28 cellular contexts compared by ENCODE assay signal in the genomic region with DNA sequence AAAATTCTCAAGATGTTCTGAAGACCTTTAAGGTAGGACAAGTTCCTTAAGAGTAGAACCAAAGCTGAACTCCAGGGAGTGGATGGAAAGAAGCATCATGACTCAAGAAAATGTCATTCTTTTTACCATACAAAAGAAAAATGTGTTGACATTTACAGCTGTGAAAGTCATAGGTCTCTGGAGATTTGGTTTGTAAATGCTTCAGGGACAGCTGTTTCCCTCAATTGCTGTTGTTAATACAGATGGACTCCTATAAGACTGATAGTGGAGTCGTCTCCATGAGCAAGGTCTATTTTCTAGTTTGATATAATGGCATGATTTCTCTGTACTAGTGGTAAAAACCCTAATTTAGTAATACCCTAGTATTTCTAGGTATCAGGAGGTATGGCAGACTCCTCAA.
"Had no signal": no experiment of that assay in that cellular context is flagged by ENCODE, and none has a peak within 500 bp of the region (broad histone marks: within the 10 kb centered on the region; RNA-seq: fewer than 3 reads in every experiment).

No MANE protein-coding gene starts in this region.

- H3K9me3 ChIP-seq: gastroesophageal sphincter, heart left ventricle, mucosa of descending colon, right lobe of liver, thoracic aorta, transverse colon, vagina had no signal

- H3K36me3 ChIP-seq: neural progenitor cell, transverse colon had no signal

- H3K27ac Mint-ChIP-seq: mesothelial cell of epicardium; naive thymus-derived CD4-positive, alpha-beta T cell; nephron; neural progenitor cell; progenitor cell of endocrine pancreas had no signal

- H3K9ac ChIP-seq: neural progenitor cell, parathyroid adenoma had no signal

- H3K36me3 Mint-ChIP-seq: naive thymus-derived CD4-positive, alpha-beta T cell had no signal

- ATAC-seq: esophagus mucosa; foreskin keratinocyte; gastroesophageal sphincter; heart left ventricle; left lobe of liver; mucosa of descending colon; naive thymus-derived CD4-positive, alpha-beta T cell; right lobe of liver; stimulated activated naive CD8-positive, alpha-beta T cell treated with anti-CD3 and anti-CD28 coated beads, Interleukin-15, Interleukin-2, amounts not matched to agents 100 U/mL and 50 U/mL, for 24 hours had no signal

- DNase-seq: cortex of kidney; effector CD4-positive, alpha-beta T cell; foreskin keratinocyte; heart left ventricle; kidney; mesenchymal stem cell; mucosa of descending colon; naive thymus-derived CD4-positive, alpha-beta T cell; right lobe of liver; stimulated activated CD4-positive, alpha-beta T cell treated with anti-CD3 and anti-CD28 coated beads, Interleukin-12 subunit alpha, Interleukin-12 subunit beta, amount 100 ng/mL, for 4 hours; stimulated activated CD4-positive, alpha-beta T cell treated with anti-CD3 and anti-CD28 coated beads, Interleukin-1b, Interleukin-23, amount 100 ng/mL, for 48 hours; stimulated activated CD4-positive, alpha-beta T cell treated with anti-CD3 and anti-CD28 coated beads, Interleukin-4, amount 100 ng/mL, for 1 hour; stimulated activated CD8-positive, alpha-beta memory T cell treated with anti-CD3 and anti-CD28 coated beads, Interleukin-4, amount 100 ng/mL, for 48 hours; stimulated activated naive CD8-positive, alpha-beta T cell treated with anti-CD3 and anti-CD28 coated beads, Interleukin-15, Interleukin-2, amounts not matched to agents 100 U/mL and 50 U/mL, for 24 hours; transverse colon had no signal

- H3K4me1 ChIP-seq: foreskin keratinocyte, parathyroid adenoma, vagina had no signal

- H2AFZ ChIP-seq: hepatocyte, neural progenitor cell, parathyroid adenoma had no signal

- H3K4me3 Mint-ChIP-seq: mesothelial cell of epicardium; naive thymus-derived CD4-positive, alpha-beta T cell; nephron; neural progenitor cell had no signal

- H3K4me2 ChIP-seq: hepatocyte, neural progenitor cell, smooth muscle cell had no signal

- H3K27me3 ChIP-seq: gastroesophageal sphincter, right lobe of liver, vagina had no signal

- H3K27ac ChIP-seq: epithelial cell of prostate, foreskin keratinocyte, heart left ventricle, hepatocyte, neural progenitor cell, parathyroid adenoma, right lobe of liver, thoracic aorta, transverse colon, vagina had no signal

- H3K4me3 ChIP-seq: gastroesophageal sphincter, heart left ventricle, hepatocyte, mucosa of descending colon, neural progenitor cell, right lobe of liver, smooth muscle cell, thoracic aorta, transverse colon, vagina had no signal

- H3K79me2 ChIP-seq: hepatocyte, parathyroid adenoma had no signal

- H3K9me3 Mint-ChIP-seq: mesothelial cell of epicardium, nephron, neural progenitor cell had no signal
